In the genomic region with DNA sequence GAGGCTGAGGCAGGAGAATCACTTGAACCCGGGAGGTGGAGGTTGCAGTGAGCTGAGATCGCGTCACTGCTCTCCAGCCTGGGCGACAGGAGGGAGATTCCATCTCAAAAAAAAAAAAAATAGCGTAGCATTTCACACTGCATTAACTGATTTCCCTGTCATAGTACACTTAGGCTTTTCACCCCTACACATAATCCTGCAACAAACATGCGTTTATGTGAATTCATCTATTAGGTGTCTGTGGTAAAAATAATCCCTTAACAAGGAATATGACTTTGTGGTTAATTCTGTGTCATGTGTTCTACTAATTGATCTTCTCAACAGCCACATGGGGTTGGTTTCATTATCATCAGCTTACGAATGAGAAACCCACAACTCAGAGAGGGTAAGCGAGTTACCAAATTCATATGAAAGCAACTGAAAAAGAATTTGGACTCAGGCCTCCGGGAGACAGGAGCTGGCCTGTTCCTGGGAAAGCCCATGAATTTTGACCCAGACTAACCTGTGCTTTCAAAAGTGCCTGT, we compare ENCODE assay signal across 10 cellular contexts. TPM values are rescaled to one million over a fixed set of nuclear protein-coding genes. Genes with fewer than 3 reads are reported as not detected.
DNase-seq lines count a peak whose midpoint lies in the region; ATAC-seq and TF ChIP-seq lines count a peak whose summit lies in the region.
"Had no signal": no experiment of that assay in that cellular context is flagged by ENCODE, and none has a peak within 500 bp of the region (broad histone marks: within the 10 kb centered on the region; RNA-seq: fewer than 3 reads in every experiment).

No MANE protein-coding gene starts in this region.

- H3K4me2 ChIP-seq in osteoblast (ENCODE audit: insufficient read depth, low read length) = no peak overlapping the region

- no peaks in the 10 kb centered on the region for H3K36me3 ChIP-seq in osteoblast (ENCODE audit: insufficient read depth, low read length)
- H3K36me3 ChIP-seq: gastrocnemius medialis had no signal

- no peak overlapping the region for H3K4me3 ChIP-seq in osteoblast (ENCODE audit: insufficient read depth, low read length)

- peaks cover 2% of the 10 kb centered on the region for H3K27me3 Mint-ChIP-seq in activated CD8-positive, alpha-beta T cell treated with anti-CD3 and anti-CD28 coated beads, Interleukin-2, amount 10 ng/mL, durations not matched to agents 7 days and 5 days (ENCODE audit: low read depth)

- H3K27ac ChIP-seq in osteoblast (ENCODE audit: low read depth, low read length) = no peak overlapping the region
- H3K27ac ChIP-seq: gastrocnemius medialis had no signal

- CTCF ChIA-PET in activated CD8-positive, alpha-beta T cell treated with anti-CD3 and anti-CD28 coated beads, Interleukin-2, amount 10 ng/mL, durations not matched to agents 7 days and 5 days (lab: Charles Lee) = interaction anchor here (0.6 to 4.6 kb wide), 105 partner anchors 10 to 801 kb away, joined by 3 to 97 read pairs (median 4); partner anchors contain the start of genes FLI1 and KCNJ1

- no peaks in the 10 kb centered on the region for H3K9me3 ChIP-seq in osteoblast (ENCODE audit: low read depth, low read length)
- H3K9me3 ChIP-seq: gastrocnemius medialis had no signal

- no peaks in the 10 kb centered on the region for H3K9me3 Mint-ChIP-seq in activated CD8-positive, alpha-beta T cell treated with anti-CD3 and anti-CD28 coated beads, Interleukin-2, amount 10 ng/mL, durations not matched to agents 7 days and 5 days (ENCODE audit: insufficient read depth)

- no peak overlapping the region for H3K4me3 Mint-ChIP-seq in activated CD8-positive, alpha-beta T cell treated with anti-CD3 and anti-CD28 coated beads, Interleukin-2, amount 10 ng/mL, durations not matched to agents 7 days and 5 days

- H3K4me1 ChIP-seq in osteoblast (ENCODE audit: insufficient read depth, low read length) = peaks cover 10% of the 10 kb centered on the region

- POLR2A ChIA-PET in activated CD8-positive, alpha-beta T cell treated with anti-CD3 and anti-CD28 coated beads, Interleukin-2, amount 10 ng/mL, durations not matched to agents 7 days and 5 days (lab: Charles Lee) = interaction anchor here (0.9 to 1.2 kb wide), 5 partner anchors 9 to 311 kb away, joined by 3 to 5 read pairs (median 4); partner anchors contain the start of gene FLI1

- no peak for DNase-seq in activated CD8-positive, alpha-beta T cell treated with anti-CD3 and anti-CD28 coated beads, Interleukin-2, amount 10 ng/mL, durations not matched to agents 7 days and 5 days
- DNase-seq in osteoblast (ENCODE audit: insufficient read length, low spot score, missing footprints) (no peak), NCI-H69 (lab: John Stamatoyannopoulos, UW) (no peak), RPMI8226 (no peak)

- TF ChIP-seq CTCF in osteoblast (IDR thresholded peaks at IDR 0.05; ENCODE audit: extremely low read depth, low read depth, low read length) = no peak

- no peaks in the 10 kb centered on the region for H4K20me1 ChIP-seq in osteoblast (ENCODE audit: insufficient read depth, low read length)

- ATAC-seq in GM18873 (IDR thresholded peaks at IDR 0.05; ENCODE audit: low FRiP score, unreplicated experiment) = peak; percentile 21
- peak; percentile 16 for ATAC-seq in HG02943 (IDR thresholded peaks at IDR 0.05; ENCODE audit: low read depth, unreplicated experiment)
- ATAC-seq in activated CD8-positive, alpha-beta T cell treated with anti-CD3 and anti-CD28 coated beads, Interleukin-2, amount 10 ng/mL, durations not matched to agents 7 days and 5 days = peak; percentile 26
- no peak for ATAC-seq in HG02763 (IDR thresholded peaks at IDR 0.05; ENCODE audit: unreplicated experiment)

- no peaks in the 10 kb centered on the region for H3K36me3 Mint-ChIP-seq in activated CD8-positive, alpha-beta T cell treated with anti-CD3 and anti-CD28 coated beads, Interleukin-2, amount 10 ng/mL, durations not matched to agents 7 days and 5 days (ENCODE audit: low read depth)

- peaks cover 4% of the 10 kb centered on the region for H3K27me3 ChIP-seq in osteoblast (ENCODE audit: insufficient read depth, low read length)

- peak overlapping the region; percentile 7 for H2AFZ ChIP-seq in osteoblast (ENCODE audit: low read length)

- peak overlapping the region; percentile 84 for H3K27ac Mint-ChIP-seq in activated CD8-positive, alpha-beta T cell treated with anti-CD3 and anti-CD28 coated beads, Interleukin-2, amount 10 ng/mL, durations not matched to agents 7 days and 5 days

- no peaks in the 10 kb centered on the region for H3K79me2 ChIP-seq in osteoblast (ENCODE audit: insufficient read depth, low read length)

- H3K4me1 Mint-ChIP-seq in activated CD8-positive, alpha-beta T cell treated with anti-CD3 and anti-CD28 coated beads, Interleukin-2, amount 10 ng/mL, durations not matched to agents 7 days and 5 days (ENCODE audit: low read depth) = peaks cover 30% of the 10 kb centered on the region

RNA-seq across cellular contexts. Expression of gene KCNJ1, which starts 36.7 kb away (rescaled TPM):
- not detected for total RNA-seq in activated CD8-positive, alpha-beta T cell treated with anti-CD3 and anti-CD28 coated beads, Interleukin-2, amount 10 ng/mL, durations not matched to agents 7 days and 5 days
- total RNA-seq in osteoblast = not detected in 2 replicates
- total RNA-seq: chondrocyte, pulmonary artery endothelial cell had no signal
